10 cellular contexts compared by ENCODE assay signal in genomic region chr20:47605673-47606413, GRCh38.
DNase-seq lines count a peak whose midpoint lies in the region; ATAC-seq and TF ChIP-seq lines count a peak whose summit lies in the region.
"Had no signal": no experiment of that assay in that cellular context is flagged by ENCODE, and none has a peak within 500 bp of the region (broad histone marks: within the 10 kb centered on the region; RNA-seq: fewer than 3 reads in every experiment).

No MANE protein-coding gene starts in this region.

- peaks cover 70% of the 10 kb centered on the region for H3K4me1 Mint-ChIP-seq in T-helper 1 cell treated with Interleukin-12 subunit alpha and Interleukin-12 subunit beta and Interleukin-4 antibody, amounts not matched to agents 30 μg/mL and 1 μg/mL, for 36 hours (ENCODE audit: low read depth)
- H3K4me1 Mint-ChIP-seq in CD8-positive, alpha-beta T cell (ENCODE audit: low read depth), result peaks cover 80% of the 10 kb centered on the region
- H3K4me1 Mint-ChIP-seq in endothelial cell (ENCODE audit: unreplicated experiment), result peaks cover 19% of the 10 kb centered on the region

- H3K27ac Mint-ChIP-seq in T-helper 1 cell treated with Interleukin-12 subunit alpha and Interleukin-12 subunit beta and Interleukin-4 antibody, amounts not matched to agents 30 μg/mL and 1 μg/mL, for 36 hours, result peak overlapping the region; percentile 91
- peak overlapping the region; percentile 42 for H3K27ac Mint-ChIP-seq in CD8-positive, alpha-beta T cell
- H3K27ac Mint-ChIP-seq in endothelial cell (ENCODE audit: unreplicated experiment), result peak overlapping the region; percentile 1

- TF ChIP-seq CTCF in CD8-positive, alpha-beta T cell (IDR thresholded peaks at IDR 0.05), result no peak
- no peak for TF ChIP-seq CTCF in PC-9 (conservative IDR thresholded peaks at IDR 0.05)
- no peak for TF ChIP-seq CTCF in endothelial cell (IDR thresholded peaks at IDR 0.05; ENCODE audit: unreplicated experiment)
- TF ChIP-seq CTCF in SK-N-SH (IDR thresholded peaks at IDR 0.05), result no peak
- no peak for TF ChIP-seq CTCF in colonic mucosa (IDR thresholded peaks at IDR 0.05)
- TF ChIP-seq CTCF in GM13977 (IDR thresholded peaks at IDR 0.05; ENCODE audit: extremely low read depth, insufficient read depth, missing control alignments), result no peak

- no peaks in the 10 kb centered on the region for H3K9me3 ChIP-seq in CD8-positive, alpha-beta T cell (ENCODE audit: low read length)
- no peaks in the 10 kb centered on the region for H3K9me3 ChIP-seq in PC-9 (ENCODE audit: insufficient read depth, low read depth)
- no peaks in the 10 kb centered on the region for H3K9me3 ChIP-seq in SK-N-SH
- H3K9me3 ChIP-seq in colonic mucosa, result no peaks in the 10 kb centered on the region
- H3K9me3 ChIP-seq: tibial artery had no signal

- H2AFZ ChIP-seq in PC-9, result no peak overlapping the region
- H2AFZ ChIP-seq in SK-N-SH (ENCODE audit: low read depth), result no peak overlapping the region

- intact Hi-C loops in CD8-positive, alpha-beta T cell (cut with DNase I, micrococcal nuclease), result no loop called here
- intact Hi-C loops in PC-9 (cut with micrococcal nuclease; ENCODE audit: unreplicated experiment) (no loop called here), colonic mucosa (cut with DNase I) (no loop called here)

- no peak for ATAC-seq in CD8-positive, alpha-beta T cell

- H3K79me2 ChIP-seq in PC-9 (ENCODE audit: low read depth) (peaks cover 93% of the 10 kb centered on the region), SK-N-SH (ENCODE audit: insufficient read depth) (peaks cover 25% of the 10 kb centered on the region)

- 95% methylated on average over 9 of the region's 9 CpGs for WGBS in SK-N-SH (ENCODE audit: low lambda C conversion rate)

- peaks cover 44% of the 10 kb centered on the region for H3K4me1 ChIP-seq in CD8-positive, alpha-beta T cell (ENCODE audit: insufficient read depth, low read length)
- H3K4me1 ChIP-seq in PC-9 (replicated peaks; ENCODE audit: insufficient read depth) (peaks cover 46% of the 10 kb centered on the region), SK-N-SH (ENCODE audit: control insufficient read depth in 1 of 2, insufficient read depth in 2 of 2, low read depth in 1 of 2, low read length in 1 of 2) (peaks cover 3 to 26% of the 10 kb centered on the region in 2 experiments; a peak in 3 of 4 replicates), colonic mucosa (no peaks in the 10 kb centered on the region)

- BruUV-seq in PC-9 (replicated peaks; lab: Mats Ljungman, UMichigan), result no TSS peak

- CTCF ChIA-PET in CD8-positive, alpha-beta T cell (lab: Charles Lee), result interaction anchor here (0.7 to 1.2 kb wide), 2 partner anchors 15 to 58 kb away, joined by 3 read pairs; no protein-coding TSS in a partner anchor
- CTCF ChIA-PET in PC-9 (lab: Charles Lee), result interaction anchor here (0.6 kb wide), 1 partner anchor 34 kb away, joined by 3 read pairs; no protein-coding TSS in a partner anchor
- CTCF ChIA-PET in SK-N-SH (lab: Yijun Ruan, JAX), result no interaction called here

- peak overlapping the region; percentile 15 for H3K4me3 Mint-ChIP-seq in T-helper 1 cell treated with Interleukin-12 subunit alpha and Interleukin-12 subunit beta and Interleukin-4 antibody, amounts not matched to agents 30 μg/mL and 1 μg/mL, for 36 hours
- no peak overlapping the region for H3K4me3 Mint-ChIP-seq in CD8-positive, alpha-beta T cell
- no peak overlapping the region for H3K4me3 Mint-ChIP-seq in endothelial cell (ENCODE audit: unreplicated experiment)

- H3F3A ChIP-seq in PC-9 (ENCODE audit: insufficient read depth, low read depth) (peaks cover 58% of the 10 kb centered on the region), SK-N-SH (replicated peaks; ENCODE audit: insufficient read depth) (peaks cover 23% of the 10 kb centered on the region)

- no peaks in the 10 kb centered on the region for H3K9me3 Mint-ChIP-seq in T-helper 1 cell treated with Interleukin-12 subunit alpha and Interleukin-12 subunit beta and Interleukin-4 antibody, amounts not matched to agents 30 μg/mL and 1 μg/mL, for 36 hours
- H3K9me3 Mint-ChIP-seq in CD8-positive, alpha-beta T cell, result no peaks in the 10 kb centered on the region
- no peaks in the 10 kb centered on the region for H3K9me3 Mint-ChIP-seq in endothelial cell (ENCODE audit: unreplicated experiment)

- no peaks in the 10 kb centered on the region for H3K27me3 ChIP-seq in CD8-positive, alpha-beta T cell (ENCODE audit: insufficient read depth, low read length)
- no peaks in the 10 kb centered on the region for H3K27me3 ChIP-seq in PC-9 (ENCODE audit: insufficient read depth, low read depth)
- H3K27me3 ChIP-seq in SK-N-SH (ENCODE audit: insufficient read depth), result no peaks in the 10 kb centered on the region
- H3K27me3 ChIP-seq in colonic mucosa, result no peaks in the 10 kb centered on the region
- H3K27me3 ChIP-seq: tibial artery had no signal

- no peak overlapping the region for H3K4me3 ChIP-seq in CD8-positive, alpha-beta T cell (ENCODE audit: low read depth, low read length)
- H3K4me3 ChIP-seq in PC-9, result no peak overlapping the region
- no peak overlapping the region for H3K4me3 ChIP-seq in SK-N-SH (ENCODE audit: low read depth in 2 of 2, low read length in 1 of 2)
- no peak overlapping the region for H3K4me3 ChIP-seq in colonic mucosa
- H3K4me3 ChIP-seq: tibial artery had no signal

- POLR2A ChIA-PET in CD8-positive, alpha-beta T cell (lab: Charles Lee), result interaction anchor here (1.1 kb wide), 1 partner anchor 9 kb away, joined by 3 read pairs; no protein-coding TSS in a partner anchor
- POLR2A ChIA-PET in PC-9 (lab: Charles Lee; ENCODE audit: unreplicated experiment), result interaction anchor here (0.6 kb wide), 1 partner anchor 101 kb away, joined by 13 read pairs; no protein-coding TSS in a partner anchor
- POLR2A ChIA-PET in SK-N-SH (lab: Yijun Ruan, JAX), result no interaction called here

- H3K36me3 ChIP-seq in CD8-positive, alpha-beta T cell (ENCODE audit: insufficient read depth, low read length), result no peaks in the 10 kb centered on the region
- peaks cover 20% of the 10 kb centered on the region; the same call in 1 of the 2 replicates for H3K36me3 ChIP-seq in PC-9 (ENCODE audit: low read depth)
- no peaks in the 10 kb centered on the region for H3K36me3 ChIP-seq in SK-N-SH (replicated peaks in 1 of 2; ENCODE audit: control insufficient read depth in 1 of 2, insufficient read depth in 2 of 2, low read length in 1 of 2)
- no peaks in the 10 kb centered on the region for H3K36me3 ChIP-seq in colonic mucosa
- H3K36me3 ChIP-seq: tibial artery had no signal

- H3K4me2 ChIP-seq in PC-9 (no peak overlapping the region), SK-N-SH (no peak overlapping the region)

- H3K27me3 Mint-ChIP-seq in T-helper 1 cell treated with Interleukin-12 subunit alpha and Interleukin-12 subunit beta and Interleukin-4 antibody, amounts not matched to agents 30 μg/mL and 1 μg/mL, for 36 hours (ENCODE audit: low read depth), result no peaks in the 10 kb centered on the region
- H3K27me3 Mint-ChIP-seq in CD8-positive, alpha-beta T cell (ENCODE audit: low read depth), result no peaks in the 10 kb centered on the region
- peaks cover 2% of the 10 kb centered on the region for H3K27me3 Mint-ChIP-seq in endothelial cell (ENCODE audit: unreplicated experiment)

- H3K9ac ChIP-seq in SK-N-SH, result no peak overlapping the region
- H3K9ac ChIP-seq in colonic mucosa (ENCODE audit: low read depth in 2 of 2, low read length in 2 of 2), result no peak overlapping the region

- peaks cover 25% of the 10 kb centered on the region for H3K36me3 Mint-ChIP-seq in T-helper 1 cell treated with Interleukin-12 subunit alpha and Interleukin-12 subunit beta and Interleukin-4 antibody, amounts not matched to agents 30 μg/mL and 1 μg/mL, for 36 hours (ENCODE audit: low read depth)
- peaks cover 21% of the 10 kb centered on the region for H3K36me3 Mint-ChIP-seq in CD8-positive, alpha-beta T cell
- H3K36me3 Mint-ChIP-seq in endothelial cell (ENCODE audit: low read depth, unreplicated experiment), result peaks cover 14% of the 10 kb centered on the region

- no peak for TF ChIP-seq EP300 in SK-N-SH (IDR thresholded peaks at IDR 0.05; ENCODE audit: borderline replicate concordance in 1 of 2, low read depth in 1 of 2, low read length in 1 of 2)

- peaks cover 2% of the 10 kb centered on the region; the same call in 1 of the 2 replicates for H4K20me1 ChIP-seq in PC-9 (ENCODE audit: insufficient read depth)
- no peaks in the 10 kb centered on the region for H4K20me1 ChIP-seq in SK-N-SH (ENCODE audit: insufficient read depth)

- H3K27ac ChIP-seq in CD8-positive, alpha-beta T cell (ENCODE audit: low read depth, low read length), result no peak overlapping the region
- H3K27ac ChIP-seq in PC-9, result peak overlapping the region; percentile 51; the same call in 1 of the 2 replicates
- H3K27ac ChIP-seq in SK-N-SH (ENCODE audit: low read depth in 2 of 2, low read length in 1 of 2), result no peak overlapping the region
- H3K27ac ChIP-seq in colonic mucosa, result no peak overlapping the region
- H3K27ac ChIP-seq: tibial artery had no signal

- no peak for TF ChIP-seq RAD21 in SK-N-SH (IDR thresholded peaks at IDR 0.05; ENCODE audit: low read length)

- DNase-seq in T-helper 1 cell (no peak), PC-9 (no peak), endothelial cell (ENCODE audit: low spot score) (no peak), SK-N-SH (no peak), colonic mucosa (no peak), GM13977 (ENCODE audit: low spot score) (no peak)
- no peak for DNase-seq in CD8-positive, alpha-beta T cell
- DNase-seq: NCI-H446 treated with DMSO at 0.1 percent for 48 hours, tibial artery had no signal

- H3K9me2 ChIP-seq in PC-9 (ENCODE audit: insufficient read depth), result no peaks in the 10 kb centered on the region
- no peaks in the 10 kb centered on the region for H3K9me2 ChIP-seq in SK-N-SH

- in situ Hi-C loops in GM13977 (cut with MboI; ENCODE audit: low pct_unique_long_range_greater_than_20kb, low sequenced_read_pairs, unreplicated experiment), result no loop called here

TF ChIP-seq in SK-N-SH, 30 proteins besides CTCF, POLR2A, EP300 and RAD21 (continues in another document):
- TF ChIP-seq POLR2AphosphoS5 (IDR thresholded peaks at IDR 0.05; ENCODE audit: low read depth, low read length) (no peak), SMC3 (IDR thresholded peaks at IDR 0.05; ENCODE audit: low read depth, low read length) (no peak), RXRA (IDR thresholded peaks at IDR 0.05; ENCODE audit: borderline replicate concordance, low read depth) (no peak), MAX (IDR thresholded peaks at IDR 0.05; ENCODE audit: low read depth) (no peak), JUND (IDR thresholded peaks at IDR 0.05) (no peak)
- TF ChIP-seq, protein P1, sequence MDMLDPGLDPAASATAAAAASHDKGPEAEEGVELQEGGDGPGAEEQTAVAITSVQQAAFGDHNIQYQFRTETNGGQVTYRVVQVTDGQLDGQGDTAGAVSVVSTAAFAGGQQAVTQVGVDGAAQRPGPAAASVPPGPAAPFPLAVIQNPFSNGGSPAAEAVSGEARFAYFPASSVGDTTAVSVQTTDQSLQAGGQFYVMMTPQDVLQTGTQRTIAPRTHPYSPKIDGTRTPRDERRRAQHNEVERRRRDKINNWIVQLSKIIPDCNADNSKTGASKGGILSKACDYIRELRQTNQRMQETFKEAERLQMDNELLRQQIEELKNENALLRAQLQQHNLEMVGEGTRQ (IDR thresholded peaks at IDR 0.05; ENCODE audit: borderline replicate concordance, low read depth, low read length), result no peak

Comparison
In these comparisons a context has a peak if more than half of its experiments do, and no peak if none do; other contexts are left out.
1. H3K27ac Mint-ChIP-seq: peak in every context shown above with its lines; median percentile 91 in T-helper 1 cell treated with Interleukin-12 subunit alpha and Interleukin-12 subunit beta and Interleukin-4 antibody, amounts not matched to agents 30 μg/mL and 1 μg/mL, for 36 hours; 42 in CD8-positive, alpha-beta T cell; 1 in endothelial cell.